In the genomic region with DNA sequence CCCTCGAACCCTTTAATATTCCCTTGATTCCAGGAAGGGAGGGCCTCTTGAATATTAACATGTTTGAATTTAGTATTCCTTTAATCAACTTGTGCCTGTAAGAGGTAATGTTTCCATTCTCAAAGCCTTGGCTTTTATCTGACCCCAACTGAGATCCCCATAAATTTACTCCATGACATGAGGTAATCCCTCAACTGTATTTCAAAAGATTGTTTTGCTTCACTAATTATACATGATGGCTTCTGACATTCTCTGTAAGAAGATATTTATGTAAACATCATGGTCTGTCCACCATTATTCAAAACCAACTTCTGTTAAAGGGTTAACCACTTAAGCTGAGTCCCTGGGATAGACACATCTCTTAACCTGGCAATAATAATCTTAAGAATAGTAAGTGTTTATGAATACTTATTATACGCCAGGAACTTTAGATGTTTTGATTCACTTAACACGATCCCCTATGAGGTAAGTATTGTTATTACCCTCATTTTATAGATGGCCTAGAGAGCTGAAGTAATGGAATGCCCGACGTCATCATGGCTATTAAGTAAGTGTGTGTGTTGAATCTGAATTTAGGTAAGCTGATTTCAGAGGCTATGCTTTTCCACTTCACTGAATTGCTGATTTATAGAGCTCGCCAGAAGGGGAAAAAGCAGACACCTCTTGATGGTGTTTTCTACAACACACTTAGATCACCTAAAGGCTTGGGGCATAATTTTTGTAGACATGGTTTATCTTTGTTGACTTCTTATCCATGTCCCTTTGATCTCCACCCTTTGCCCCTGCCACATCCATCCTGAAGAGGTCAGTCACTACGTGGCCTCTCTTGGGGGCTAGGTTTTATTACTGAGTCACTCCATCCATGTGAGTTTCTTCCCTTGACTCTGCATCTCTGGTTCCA, we compare ENCODE assay signal across 32 cellular contexts. TPM values are rescaled to one million over a fixed set of nuclear protein-coding genes. Genes with fewer than 3 reads are reported as not detected.
"Had no signal": no experiment of that assay in that cellular context is flagged by ENCODE, and none has a peak within 500 bp of the region (broad histone marks: within the 10 kb centered on the region; RNA-seq: fewer than 3 reads in every experiment).

No MANE protein-coding gene starts in this region.

- H3K27me3 Mint-ChIP-seq: activated CD8-positive, alpha-beta T cell treated with anti-CD3 and anti-CD28 coated beads for 36 hours; effector memory CD8-positive, alpha-beta T cell had no signal

- H3K4me1 Mint-ChIP-seq: activated naive CD4-positive, alpha-beta T cell treated with anti-CD3 and anti-CD28 coated beads, Interleukin-2, amount 50 U/mL, for 24 hours; activated naive CD8-positive, alpha-beta T cell treated with anti-CD3 and anti-CD28 coated beads for 36 hours; activated naive CD8-positive, alpha-beta T cell treated with anti-CD3 and anti-CD28 coated beads, Interleukin-2, amount 50 U/mL, for 24 hours; activated T-helper 17 cell treated with anti-CD3 and anti-CD28 coated beads, Interleukin-2, amount 50 U/mL, for 72 hours had no signal

- H3K4me3 ChIP-seq: adrenal gland, body of pancreas, esophagus muscularis mucosa, gastrocnemius medialis, heart left ventricle had no signal

- H3K9me3 ChIP-seq: adrenal gland, body of pancreas, esophagus muscularis mucosa, gastrocnemius medialis, heart left ventricle had no signal

- H3K36me3 ChIP-seq: adrenal gland, esophagus muscularis mucosa, gastrocnemius medialis, heart left ventricle had no signal

- H3K27ac ChIP-seq: adrenal gland, body of pancreas, esophagus muscularis mucosa, foreskin keratinocyte, gastrocnemius medialis, heart left ventricle had no signal

- DNase-seq: activated CD4-positive, alpha-beta T cell treated with anti-CD3 and anti-CD28 coated beads for 48 hours; activated CD4-positive, alpha-beta T cell treated with anti-CD3 and anti-CD28 coated beads, Interleukin-2, amount 50 U/mL, for 1 hour; activated CD4-positive, alpha-beta T cell treated with anti-CD3 and anti-CD28 coated beads, Interleukin-2, amount 50 U/mL, for 48 hours; activated CD4-positive, CD25-positive, alpha-beta regulatory T cell; activated CD4-positive, CD25-positive, alpha-beta regulatory T cell treated with anti-CD3 and anti-CD28 coated beads, Interleukin-2, amount 50 U/mL, for 72 hours; activated CD8-positive, alpha-beta memory T cell treated with anti-CD3 and anti-CD28 coated beads for 24 hours; activated CD8-positive, alpha-beta T cell treated with anti-CD3 and anti-CD28 coated beads for 36 hours; activated effector memory CD4-positive, alpha-beta T cell treated with Interleukin-2 at 50 U/mL for 16 hours; activated naive CD4-positive, alpha-beta T cell treated with anti-CD3 and anti-CD28 coated beads for 36 hours; activated naive CD8-positive, alpha-beta T cell treated with anti-CD3 and anti-CD28 coated beads for 36 hours; activated naive CD8-positive, alpha-beta T cell treated with anti-CD3 and anti-CD28 coated beads, Interleukin-2, amount 50 U/mL, for 24 hours; activated T-cell treated with anti-CD3 and anti-CD28 coated beads, Interleukin-2, amount 50 U/mL, for 4 hours; adrenal gland; amygdala; aorta; body of pancreas; caudate nucleus; cortex of kidney; dermis blood vessel endothelial cell; effector CD4-positive, alpha-beta T cell; effector memory CD8-positive, alpha-beta T cell; erythroblast; foreskin keratinocyte; gastrocnemius medialis; glutamatergic neuron; heart left ventricle; T-helper 2 cell had no signal

- H3K36me3 Mint-ChIP-seq: activated naive CD8-positive, alpha-beta T cell treated with anti-CD3 and anti-CD28 coated beads for 36 hours had no signal

- H3K27me3 ChIP-seq: adrenal gland, body of pancreas, esophagus muscularis mucosa, foreskin keratinocyte, gastrocnemius medialis, heart left ventricle had no signal

- H3K4me1 ChIP-seq: adrenal gland, body of pancreas, esophagus muscularis mucosa, gastrocnemius medialis, heart left ventricle had no signal

- H3K27ac Mint-ChIP-seq: activated CD8-positive, alpha-beta T cell treated with anti-CD3 and anti-CD28 coated beads for 36 hours; activated naive CD4-positive, alpha-beta T cell treated with anti-CD3 and anti-CD28 coated beads for 36 hours; activated naive CD4-positive, alpha-beta T cell treated with anti-CD3 and anti-CD28 coated beads, Interleukin-2, amount 50 U/mL, for 24 hours; activated naive CD8-positive, alpha-beta T cell treated with anti-CD3 and anti-CD28 coated beads for 36 hours; activated naive CD8-positive, alpha-beta T cell treated with anti-CD3 and anti-CD28 coated beads, Interleukin-2, amount 50 U/mL, for 24 hours; activated T-helper 17 cell treated with anti-CD3 and anti-CD28 coated beads, Interleukin-2, amount 50 U/mL, for 72 hours; effector memory CD8-positive, alpha-beta T cell had no signal

- H3K4me3 Mint-ChIP-seq: activated CD8-positive, alpha-beta T cell treated with anti-CD3 and anti-CD28 coated beads for 36 hours; activated naive CD4-positive, alpha-beta T cell treated with anti-CD3 and anti-CD28 coated beads for 36 hours; activated naive CD4-positive, alpha-beta T cell treated with anti-CD3 and anti-CD28 coated beads, Interleukin-2, amount 50 U/mL, for 24 hours; activated naive CD8-positive, alpha-beta T cell treated with anti-CD3 and anti-CD28 coated beads for 36 hours; activated naive CD8-positive, alpha-beta T cell treated with anti-CD3 and anti-CD28 coated beads, Interleukin-2, amount 50 U/mL, for 24 hours; activated T-cell treated with anti-CD3 and anti-CD28 coated beads, Interleukin-2, amount 50 U/mL, for 4 hours; activated T-helper 17 cell treated with anti-CD3 and anti-CD28 coated beads, Interleukin-2, amount 50 U/mL, for 72 hours; effector memory CD8-positive, alpha-beta T cell had no signal

- ATAC-seq: activated CD8-positive, alpha-beta T cell treated with anti-CD3 and anti-CD28 coated beads for 36 hours; activated naive CD8-positive, alpha-beta T cell treated with anti-CD3 and anti-CD28 coated beads, Interleukin-2, amount 50 U/mL, for 24 hours; activated T-cell treated with anti-CD3 and anti-CD28 coated beads, Interleukin-2, amount 50 U/mL, for 4 hours; activated T-helper 17 cell treated with anti-CD3 and anti-CD28 coated beads, Interleukin-2, amount 50 U/mL, for 72 hours; body of pancreas; effector memory CD8-positive, alpha-beta T cell; foreskin keratinocyte; gastrocnemius medialis; heart left ventricle had no signal

- H3K9me3 Mint-ChIP-seq: activated CD8-positive, alpha-beta T cell treated with anti-CD3 and anti-CD28 coated beads for 36 hours; activated naive CD4-positive, alpha-beta T cell treated with anti-CD3 and anti-CD28 coated beads for 36 hours; activated naive CD8-positive, alpha-beta T cell treated with anti-CD3 and anti-CD28 coated beads for 36 hours had no signal

RNA-seq across cellular contexts. Expression of a gene that starts 11.0 kb away (rescaled TPM):
- total RNA-seq: activated CD8-positive, alpha-beta T cell treated with anti-CD3 and anti-CD28 coated beads for 36 hours; activated naive CD4-positive, alpha-beta T cell treated with anti-CD3 and anti-CD28 coated beads for 36 hours; activated naive CD8-positive, alpha-beta T cell treated with anti-CD3 and anti-CD28 coated beads for 36 hours; activated T-cell treated with anti-CD3 and anti-CD28 coated beads, Interleukin-2, amount 50 U/mL, for 4 hours; activated T-helper 17 cell treated with anti-CD3 and anti-CD28 coated beads, Interleukin-2, amount 50 U/mL, for 72 hours; adrenal gland; aorta; body of pancreas; chondrocyte; dermis blood vessel endothelial cell; esophagus muscularis mucosa; foreskin keratinocyte; gastrocnemius medialis; heart left ventricle; T-helper 1 cell treated with Interleukin-12 subunit alpha and Interleukin-12 subunit beta and Interleukin-4 antibody, amounts not matched to agents 30 ng/mL and 1 ng/mL, for 36 hours had no signal

RNA-seq across cellular contexts. Expression of a gene that starts 18.1 kb away (rescaled TPM):
- total RNA-seq: activated CD8-positive, alpha-beta T cell treated with anti-CD3 and anti-CD28 coated beads for 36 hours; activated naive CD4-positive, alpha-beta T cell treated with anti-CD3 and anti-CD28 coated beads for 36 hours; activated naive CD8-positive, alpha-beta T cell treated with anti-CD3 and anti-CD28 coated beads for 36 hours; activated T-cell treated with anti-CD3 and anti-CD28 coated beads, Interleukin-2, amount 50 U/mL, for 4 hours; activated T-helper 17 cell treated with anti-CD3 and anti-CD28 coated beads, Interleukin-2, amount 50 U/mL, for 72 hours; adrenal gland; aorta; body of pancreas; chondrocyte; dermis blood vessel endothelial cell; esophagus muscularis mucosa; foreskin keratinocyte; gastrocnemius medialis; heart left ventricle; T-helper 1 cell treated with Interleukin-12 subunit alpha and Interleukin-12 subunit beta and Interleukin-4 antibody, amounts not matched to agents 30 ng/mL and 1 ng/mL, for 36 hours had no signal

RNA-seq across cellular contexts. Expression of a gene that starts 22.7 kb away (rescaled TPM):
- total RNA-seq: activated CD8-positive, alpha-beta T cell treated with anti-CD3 and anti-CD28 coated beads for 36 hours; activated naive CD4-positive, alpha-beta T cell treated with anti-CD3 and anti-CD28 coated beads for 36 hours; activated naive CD8-positive, alpha-beta T cell treated with anti-CD3 and anti-CD28 coated beads for 36 hours; activated T-cell treated with anti-CD3 and anti-CD28 coated beads, Interleukin-2, amount 50 U/mL, for 4 hours; activated T-helper 17 cell treated with anti-CD3 and anti-CD28 coated beads, Interleukin-2, amount 50 U/mL, for 72 hours; adrenal gland; aorta; body of pancreas; chondrocyte; dermis blood vessel endothelial cell; esophagus muscularis mucosa; foreskin keratinocyte; heart left ventricle; T-helper 1 cell treated with Interleukin-12 subunit alpha and Interleukin-12 subunit beta and Interleukin-4 antibody, amounts not matched to agents 30 ng/mL and 1 ng/mL, for 36 hours had no signal

RNA-seq across cellular contexts. Expression of a gene that starts 27.8 kb away (rescaled TPM):
- total RNA-seq: activated CD8-positive, alpha-beta T cell treated with anti-CD3 and anti-CD28 coated beads for 36 hours; activated naive CD4-positive, alpha-beta T cell treated with anti-CD3 and anti-CD28 coated beads for 36 hours; activated naive CD8-positive, alpha-beta T cell treated with anti-CD3 and anti-CD28 coated beads for 36 hours; activated T-cell treated with anti-CD3 and anti-CD28 coated beads, Interleukin-2, amount 50 U/mL, for 4 hours; activated T-helper 17 cell treated with anti-CD3 and anti-CD28 coated beads, Interleukin-2, amount 50 U/mL, for 72 hours; adrenal gland; aorta; body of pancreas; chondrocyte; dermis blood vessel endothelial cell; esophagus muscularis mucosa; foreskin keratinocyte; gastrocnemius medialis; heart left ventricle; T-helper 1 cell treated with Interleukin-12 subunit alpha and Interleukin-12 subunit beta and Interleukin-4 antibody, amounts not matched to agents 30 ng/mL and 1 ng/mL, for 36 hours had no signal

RNA-seq across cellular contexts. Expression of a gene that starts 29.1 kb away (rescaled TPM):
- total RNA-seq: activated CD8-positive, alpha-beta T cell treated with anti-CD3 and anti-CD28 coated beads for 36 hours; activated naive CD4-positive, alpha-beta T cell treated with anti-CD3 and anti-CD28 coated beads for 36 hours; activated naive CD8-positive, alpha-beta T cell treated with anti-CD3 and anti-CD28 coated beads for 36 hours; activated T-cell treated with anti-CD3 and anti-CD28 coated beads, Interleukin-2, amount 50 U/mL, for 4 hours; activated T-helper 17 cell treated with anti-CD3 and anti-CD28 coated beads, Interleukin-2, amount 50 U/mL, for 72 hours; adrenal gland; aorta; body of pancreas; chondrocyte; dermis blood vessel endothelial cell; esophagus muscularis mucosa; foreskin keratinocyte; gastrocnemius medialis; heart left ventricle; T-helper 1 cell treated with Interleukin-12 subunit alpha and Interleukin-12 subunit beta and Interleukin-4 antibody, amounts not matched to agents 30 ng/mL and 1 ng/mL, for 36 hours had no signal
